8 cellular contexts compared by ENCODE assay signal in genomic region chr1:207454046-207454964, GRCh38. TPM values are rescaled to one million over a fixed set of nuclear protein-coding genes. Genes with fewer than 3 reads are reported as not detected.
DNase-seq lines count a peak whose midpoint lies in the region; ATAC-seq and TF ChIP-seq lines count a peak whose summit lies in the region.

CR2 (plus strand) TSS chr1:207454328; CDS start chr1:207454419, 91 bp downstream.

- H3K27me3 ChIP-seq in HL-60 (ENCODE audit: insufficient read depth, poor library complexity, severe bottlenecking) (peaks cover 31% of the 10 kb centered on the region), mesenchymal stem cell (ENCODE audit: control insufficient read depth in 1 of 2, insufficient read depth in 1 of 2, low read length in 2 of 2) (peaks cover 59 to 93% of the 10 kb centered on the region in 2 experiments)

- peaks cover 4% of the 10 kb centered on the region for H3K4me1 Mint-ChIP-seq in WTC11
- no peaks in the 10 kb centered on the region for H3K4me1 Mint-ChIP-seq in dendritic cell treated with granulocyte-macrophage colony-stimulating factor and Interleukin-4, amounts not matched to agents 40 ng/mL and 50 ng/mL, for 4 days (ENCODE audit: low read depth)

- DNase-seq in D341Med (ENCODE audit: low spot score), result peak; percentile 40
- peak in 1 of 2 experiments; percentile 6 for DNase-seq in HL-60 (ENCODE audit: low read depth in 1 of 2, low spot score in 1 of 2)
- DNase-seq in WTC11 (ENCODE audit: low spot score), result peak; percentile 80
- DNase-seq in mesenchymal stem cell, result no peak
- DNase-seq in stimulated activated CD8-positive, alpha-beta memory T cell treated with anti-CD3 and anti-CD28 coated beads, Interleukin-15, amount 100 ng/mL, for 4 hours (ENCODE audit: low read depth in 2 of 2), result peak; percentile 36 to 38
- no peak for DNase-seq in G401 (ENCODE audit: low spot score)

- H3K27ac ChIP-seq in HL-60 (replicated peaks) (no peak within 1 kb of the TSS), mesenchymal stem cell (ENCODE audit: low read length, poor library complexity, severe bottlenecking) (no peak within 1 kb of the TSS)

- 3% methylated on average over 65 of the region's 75 CpGs for WGBS in mesenchymal stem cell

- H3K27ac Mint-ChIP-seq in WTC11, result no peak within 1 kb of the TSS
- no peak within 1 kb of the TSS for H3K27ac Mint-ChIP-seq in dendritic cell treated with granulocyte-macrophage colony-stimulating factor and Interleukin-4, amounts not matched to agents 40 ng/mL and 50 ng/mL, for 4 days

- peak within 1 kb of the TSS; percentile 10 for H2AFZ ChIP-seq in mesenchymal stem cell (ENCODE audit: low read depth, low read length)

- peaks cover 27% of the 10 kb centered on the region for H3K27me3 Mint-ChIP-seq in WTC11 (ENCODE audit: low read depth)
- H3K27me3 Mint-ChIP-seq in dendritic cell treated with granulocyte-macrophage colony-stimulating factor and Interleukin-4, amounts not matched to agents 40 ng/mL and 50 ng/mL, for 4 days, result peaks cover 48% of the 10 kb centered on the region

- CTCF ChIA-PET in WTC11 (lab: Charles Lee), result interaction anchor here (0.5 to 2.3 kb wide), 30 partner anchors 9 to 457 kb away, joined by 3 to 19 read pairs (median 4); partner anchors contain the start of genes CD34, CD55, CR1 and PFKFB2

- no peak within 1 kb of the TSS for H3K9ac ChIP-seq in mesenchymal stem cell (ENCODE audit: low read length)

- peak within 1 kb of the TSS; percentile 41 for H3K4me3 ChIP-seq in HL-60 (replicated peaks; ENCODE audit: insufficient read depth, low read length)
- peak within 1 kb of the TSS; percentile 12 to 71 for H3K4me3 ChIP-seq in mesenchymal stem cell (ENCODE audit: insufficient read depth in 1 of 2, low read depth in 1 of 2, low read length in 2 of 2)

- no peak within 1 kb of the TSS for H2BK120ac ChIP-seq in mesenchymal stem cell (ENCODE audit: low read depth, low read length)

- H2BK15ac ChIP-seq in mesenchymal stem cell (ENCODE audit: low read depth, poor library complexity, severe bottlenecking), result no peak within 1 kb of the TSS

- no peak within 1 kb of the TSS for H4K8ac ChIP-seq in mesenchymal stem cell (ENCODE audit: low read length)

- no peaks in the 10 kb centered on the region for H3K36me3 ChIP-seq in mesenchymal stem cell (ENCODE audit: control insufficient read depth in 1 of 2, insufficient read depth in 2 of 2, low read depth in 1 of 2, low read length in 2 of 2)

- H3K36me3 Mint-ChIP-seq in WTC11, result no peaks in the 10 kb centered on the region
- H3K36me3 Mint-ChIP-seq in dendritic cell treated with granulocyte-macrophage colony-stimulating factor and Interleukin-4, amounts not matched to agents 40 ng/mL and 50 ng/mL, for 4 days (ENCODE audit: low read depth), result no peaks in the 10 kb centered on the region

- TF ChIP-seq CTCF in HL-60 (IDR thresholded peaks at IDR 0.05; ENCODE audit: insufficient read depth, low read length) (no peak), WTC11 (IDR thresholded peaks at IDR 0.05) (no peak)

- no peak within 1 kb of the TSS for H3K4ac ChIP-seq in mesenchymal stem cell (ENCODE audit: low read depth in 1 of 2, low read length in 2 of 2)

- H3K4me3 Mint-ChIP-seq in WTC11, result peak within 1 kb of the TSS; percentile 67
- H3K4me3 Mint-ChIP-seq in dendritic cell treated with granulocyte-macrophage colony-stimulating factor and Interleukin-4, amounts not matched to agents 40 ng/mL and 50 ng/mL, for 4 days, result peak within 1 kb of the TSS; percentile 70

- no peak within 1 kb of the TSS for H3K18ac ChIP-seq in mesenchymal stem cell (ENCODE audit: low read depth in 1 of 2, low read length in 2 of 2)

- H3K9me3 Mint-ChIP-seq in WTC11, result no peaks in the 10 kb centered on the region
- H3K9me3 Mint-ChIP-seq in dendritic cell treated with granulocyte-macrophage colony-stimulating factor and Interleukin-4, amounts not matched to agents 40 ng/mL and 50 ng/mL, for 4 days, result no peaks in the 10 kb centered on the region

- H3K23ac ChIP-seq in mesenchymal stem cell (ENCODE audit: low read length in 2 of 2), result no peak within 1 kb of the TSS

- no peak within 1 kb of the TSS for H2BK5ac ChIP-seq in mesenchymal stem cell (ENCODE audit: low read depth, low read length, poor library complexity, severe bottlenecking)

- H3K4me2 ChIP-seq in mesenchymal stem cell (ENCODE audit: low read length, poor library complexity, severe bottlenecking), result peak within 1 kb of the TSS; percentile 94

- no peaks in the 10 kb centered on the region for H3K79me1 ChIP-seq in mesenchymal stem cell (replicated peaks; ENCODE audit: low read length, poor library complexity, severe bottlenecking)

- peak; percentile 79 for ATAC-seq in GM19463 (IDR thresholded peaks at IDR 0.05; ENCODE audit: unreplicated experiment)
- ATAC-seq in WTC11, result peak; percentile 98

- H3K4me1 ChIP-seq in mesenchymal stem cell (ENCODE audit: control insufficient read depth, insufficient read depth, low read depth, low read length), result peaks cover 9% of the 10 kb centered on the region

- in situ Hi-C loops in G401 (cut with HindIII; ENCODE audit: low sequenced_read_pairs), result no loop called here

- no peak within 1 kb of the TSS for H2AK5ac ChIP-seq in mesenchymal stem cell (ENCODE audit: low read length, severe bottlenecking)

- POLR2A ChIA-PET in WTC11 (lab: Charles Lee), result interaction anchor here (1.3 to 1.5 kb wide), 3 partner anchors 30 to 133 kb away, joined by 3 to 7 read pairs (median 3); partner anchors contain the start of gene CD55

- H3K14ac ChIP-seq in mesenchymal stem cell (ENCODE audit: low read length in 2 of 2), result peak within 1 kb of the TSS in 1 of 2 experiments; percentile 64

- no peaks in the 10 kb centered on the region for H3K9me3 ChIP-seq in mesenchymal stem cell (ENCODE audit: control insufficient read depth, low read length)

- H2BK12ac ChIP-seq in mesenchymal stem cell (ENCODE audit: low read length in 2 of 2), result no peak within 1 kb of the TSS

- intact Hi-C loops in dendritic cell treated with granulocyte-macrophage colony-stimulating factor and Interleukin-4, amounts not matched to agents 40 ng/mL and 50 ng/mL, for 4 days (cut with micrococcal nuclease), result no loop called here

- H4K91ac ChIP-seq in mesenchymal stem cell (ENCODE audit: low read length), result no peak within 1 kb of the TSS

TF ChIP-seq in WTC11, 78 proteins besides CTCF, POLR2A, EP300 and RAD21 (continues in another document):
- TF ChIP-seq TEAD1 (CRISPR knock-in tag; IDR thresholded peaks at IDR 0.05) (peak; percentile 93), IRF1 (CRISPR knock-in tag; IDR thresholded peaks at IDR 0.05) (no peak), ZNF219 (CRISPR knock-in tag; IDR thresholded peaks at IDR 0.05; ENCODE audit: borderline replicate concordance) (0 out of 2 replicates have a peak, but pooled peaks have one; percentile 37), ZNF416 (CRISPR knock-in tag; IDR thresholded peaks at IDR 0.05) (no peak), OVOL2 (CRISPR knock-in tag; IDR thresholded peaks at IDR 0.05; ENCODE audit: borderline replicate concordance) (no peak)
- TF ChIP-seq, protein P1, sequence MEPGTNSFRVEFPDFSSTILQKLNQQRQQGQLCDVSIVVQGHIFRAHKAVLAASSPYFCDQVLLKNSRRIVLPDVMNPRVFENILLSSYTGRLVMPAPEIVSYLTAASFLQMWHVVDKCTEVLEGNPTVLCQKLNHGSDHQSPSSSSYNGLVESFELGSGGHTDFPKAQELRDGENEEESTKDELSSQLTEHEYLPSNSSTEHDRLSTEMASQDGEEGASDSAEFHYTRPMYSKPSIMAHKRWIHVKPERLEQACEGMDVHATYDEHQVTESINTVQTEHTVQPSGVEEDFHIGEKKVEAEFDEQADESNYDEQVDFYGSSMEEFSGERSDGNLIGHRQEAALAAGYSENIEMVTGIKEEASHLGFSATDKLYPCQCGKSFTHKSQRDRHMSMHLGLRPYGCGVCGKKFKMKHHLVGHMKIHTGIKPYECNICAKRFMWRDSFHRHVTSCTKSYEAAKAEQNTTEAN (CRISPR knock-in tag; IDR thresholded peaks at IDR 0.05), result peak; percentile 85; the same call in 1 of the 2 replicates
- TF ChIP-seq, protein P2, sequence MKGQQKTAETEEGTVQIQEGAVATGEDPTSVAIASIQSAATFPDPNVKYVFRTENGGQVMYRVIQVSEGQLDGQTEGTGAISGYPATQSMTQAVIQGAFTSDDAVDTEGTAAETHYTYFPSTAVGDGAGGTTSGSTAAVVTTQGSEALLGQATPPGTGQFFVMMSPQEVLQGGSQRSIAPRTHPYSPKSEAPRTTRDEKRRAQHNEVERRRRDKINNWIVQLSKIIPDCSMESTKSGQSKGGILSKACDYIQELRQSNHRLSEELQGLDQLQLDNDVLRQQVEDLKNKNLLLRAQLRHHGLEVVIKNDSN (CRISPR knock-in tag; IDR thresholded peaks at IDR 0.05), result peak; percentile 74
- TF ChIP-seq, protein P3, sequence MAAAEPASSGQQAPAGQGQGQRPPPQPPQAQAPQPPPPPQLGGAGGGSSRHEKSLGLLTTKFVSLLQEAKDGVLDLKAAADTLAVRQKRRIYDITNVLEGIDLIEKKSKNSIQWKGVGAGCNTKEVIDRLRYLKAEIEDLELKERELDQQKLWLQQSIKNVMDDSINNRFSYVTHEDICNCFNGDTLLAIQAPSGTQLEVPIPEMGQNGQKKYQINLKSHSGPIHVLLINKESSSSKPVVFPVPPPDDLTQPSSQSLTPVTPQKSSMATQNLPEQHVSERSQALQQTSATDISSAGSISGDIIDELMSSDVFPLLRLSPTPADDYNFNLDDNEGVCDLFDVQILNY (CRISPR knock-in tag; IDR thresholded peaks at IDR 0.05), result peak; percentile 77; the same call in 1 of the 2 replicates

RNA-seq across cellular contexts. Expression of gene CR2, which starts in this region (rescaled TPM):
- 3.8 to 7.6 TPM (median 6.5 TPM) in 3 replicates for total RNA-seq in WTC11 (2021)
- not detected for polyA plus RNA-seq in mesenchymal stem cell (2013, experiment 1 of 2)
- not detected for polyA plus RNA-seq in mesenchymal stem cell (2013, experiment 2 of 2)
- total RNA-seq in G401 (2014; rRNA removed; shearing (Covaris generic)), result not detected in 2 replicates

Comparison
In these comparisons a context has a peak if more than half of its experiments do, and no peak if none do; other contexts are left out.
1. DNase-seq: peak in D341Med (single experiment), WTC11 (single experiment) and stimulated activated CD8-positive, alpha-beta memory T cell treated with anti-CD3 and anti-CD28 coated beads, Interleukin-15, amount 100 ng/mL, for 4 hours (2 of 2); none in mesenchymal stem cell (single experiment) and G401 (single experiment).